1 cellular context compared by ENCODE assay signal in genomic region chr20:49278036-49278816, GRCh38.
A peak's percentile ranks its signal among the peaks of the same experiment; 100 is the strongest.
TF ChIP-seq lines count a peak whose summit lies in the region.

ZNFX1 (minus strand) TSS chr20:49278057; CDS start chr20:49275839, 2,218 bp downstream.

TF ChIP-seq in HepG2, 621 proteins besides CTCF, POLR2A, EP300 and RAD21 (continued from another document):
- TF ChIP-seq ZBTB4 (CRISPR knock-in tag; IDR thresholded peaks at IDR 0.05; ENCODE audit: borderline replicate concordance), result no peak; the same call in 1 of the 2 replicates
- TF ChIP-seq ZBTB42 (CRISPR knock-in tag; IDR thresholded peaks at IDR 0.05), result no peak; the same call in 1 of the 2 replicates
- TF ChIP-seq NR2F2 (IDR thresholded peaks at IDR 0.05; ENCODE audit: borderline replicate concordance, low read depth), result peak; percentile 73; the same call in 1 of the 2 replicates
- TF ChIP-seq PRDM10 (CRISPR knock-in tag; IDR thresholded peaks at IDR 0.05; ENCODE audit: low read depth), result peak; percentile 79
- no peak; the same call in none of the 2 replicates for TF ChIP-seq MTF2 (CRISPR knock-in tag; IDR thresholded peaks at IDR 0.05; ENCODE audit: borderline replicate concordance)
- TF ChIP-seq ZNF781 (CRISPR knock-in tag; IDR thresholded peaks at IDR 0.05; ENCODE audit: borderline replicate concordance, not compliant biosample characterization), result peak; percentile 88
- peak; percentile 74 for TF ChIP-seq ZBTB26 (CRISPR knock-in tag; IDR thresholded peaks at IDR 0.05; ENCODE audit: borderline replicate concordance)
- TF ChIP-seq ELF4 (CRISPR knock-in tag; IDR thresholded peaks at IDR 0.05; ENCODE audit: borderline replicate concordance), result peak; percentile 99
- peak; percentile 87; the same call in 1 of the 2 replicates for TF ChIP-seq ZNF800 (CRISPR knock-in tag; IDR thresholded peaks at IDR 0.05)
- TF ChIP-seq ZBTB2 (CRISPR knock-in tag; IDR thresholded peaks at IDR 0.05; ENCODE audit: low read depth), result peak; percentile 95
- TF ChIP-seq BORCS8-MEF2B (CRISPR knock-in tag; IDR thresholded peaks at IDR 0.05), result peak; percentile 95
- TF ChIP-seq IRX3 (CRISPR knock-in tag; IDR thresholded peaks at IDR 0.05; ENCODE audit: borderline replicate concordance, low read depth), result peak; percentile 94
- TF ChIP-seq ZNF766 (CRISPR knock-in tag; IDR thresholded peaks at IDR 0.05; ENCODE audit: borderline replicate concordance), result peak; percentile 97
- TF ChIP-seq GMEB1 (CRISPR knock-in tag; IDR thresholded peaks at IDR 0.05; ENCODE audit: borderline replicate concordance), result peak; percentile 82
- no peak for TF ChIP-seq ZNF572 (CRISPR knock-in tag; IDR thresholded peaks at IDR 0.05)
- peak in 1 of 2 experiments; percentile 88; a peak in 3 of 4 replicates for TF ChIP-seq REST (IDR thresholded peaks at IDR 0.05; ENCODE audit: borderline replicate concordance in 1 of 2, low read depth in 1 of 2, low read length in 2 of 2)
- peak; percentile 91; the same call in 1 of the 2 replicates for TF ChIP-seq LRRFIP1 (CRISPR knock-in tag; conservative IDR thresholded peaks at IDR 0.05)
- peak; percentile 97 for TF ChIP-seq TEF (CRISPR knock-in tag; IDR thresholded peaks at IDR 0.05)
- TF ChIP-seq ATF7-NPFF (CRISPR knock-in tag; IDR thresholded peaks at IDR 0.05; ENCODE audit: low read depth), result peak; percentile 96; the same call in 1 of the 2 replicates
- TF ChIP-seq PTBP1 (IDR thresholded peaks at IDR 0.05; ENCODE audit: low read depth, low read length, poor library complexity, severe bottlenecking), result peak; percentile 23
- no peak for TF ChIP-seq NFIB (CRISPR knock-in tag; IDR thresholded peaks at IDR 0.05; ENCODE audit: borderline replicate concordance)
- peak; percentile 35; the same call in 1 of the 2 replicates for TF ChIP-seq KDM6A (CRISPR knock-in tag; IDR thresholded peaks at IDR 0.05; ENCODE audit: low read depth)
